In the genomic region with DNA sequence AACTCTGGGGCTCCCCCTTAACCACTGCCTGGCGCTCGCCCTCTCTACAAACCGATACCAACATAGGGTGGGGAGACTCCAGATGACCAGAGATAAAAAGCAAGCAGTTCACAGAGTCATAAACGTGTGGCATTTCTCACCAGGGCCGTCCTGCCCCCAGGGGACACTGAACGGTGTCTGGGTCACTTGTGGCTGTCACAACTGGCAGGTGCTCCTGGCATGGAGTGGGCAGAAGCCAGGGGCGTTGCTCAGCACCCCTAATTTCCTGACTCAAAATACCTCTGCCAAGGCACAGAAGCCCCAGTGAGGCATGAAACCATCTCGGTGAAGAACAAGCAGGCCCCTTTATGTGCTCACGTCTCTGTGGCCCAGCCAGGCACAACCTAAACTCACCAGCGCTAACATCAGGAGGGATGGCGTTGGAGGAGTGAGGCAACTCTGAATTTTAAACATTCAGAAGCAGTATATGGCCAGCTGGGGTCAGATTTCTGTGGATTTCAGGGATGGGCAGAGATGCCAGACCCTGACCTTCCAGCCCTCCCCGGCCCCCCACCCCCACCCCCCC, we compare ENCODE assay signal across 10 cellular contexts. TPM values are rescaled to one million over a fixed set of nuclear protein-coding genes. Genes with fewer than 3 reads are reported as not detected.
A peak's percentile ranks its signal among the peaks of the same experiment; 100 is the strongest.
DNase-seq lines count a peak whose midpoint lies in the region; ATAC-seq, FAIRE-seq and TF ChIP-seq lines count a peak whose summit lies in the region.
"Had no signal": no experiment of that assay in that cellular context is flagged by ENCODE, and none has a peak within 500 bp of the region (broad histone marks: within the 10 kb centered on the region; RNA-seq: fewer than 3 reads in every experiment).

No MANE protein-coding gene starts in this region.

- TF ChIP-seq POLR2A in HepG2 (IDR thresholded peaks at IDR 0.05; ENCODE audit: insufficient read depth in 1 of 2, low read depth in 2 of 2, low read length in 2 of 2): no peak
- no peak for TF ChIP-seq POLR2A in right lobe of liver (IDR thresholded peaks at IDR 0.05)
- no peak for TF ChIP-seq POLR2A in vagina (IDR thresholded peaks at IDR 0.05)

- CTCF ChIA-PET in HepG2 (lab: Yijun Ruan, JAX; ENCODE audit: low intra/inter-chr PET ratio, low total read pairs): no interaction called here

- FAIRE-seq in HepG2 (lab: Jason Lieb, UNC): no peak

- TF ChIP-seq EP300 in HepG2 (IDR thresholded peaks at IDR 0.05; ENCODE audit: low read depth in 2 of 2, low read length in 2 of 2) (no peak), HepG2 (CRISPR knock-in tag; IDR thresholded peaks at IDR 0.05; ENCODE audit: borderline replicate concordance) (no peak)

- H3K4me1 ChIP-seq in HepG2 (ENCODE audit: insufficient read depth, low read length): peaks cover 15% of the 10 kb centered on the region
- no peaks in the 10 kb centered on the region for H3K4me1 ChIP-seq in right lobe of liver
- H3K4me1 ChIP-seq in adipocyte (ENCODE audit: control insufficient read depth, insufficient read depth, low read length): peaks cover 9% of the 10 kb centered on the region
- peaks cover 37% of the 10 kb centered on the region for H3K4me1 ChIP-seq in vagina

- H3K4me3 Mint-ChIP-seq in mesothelial cell of epicardium: peak overlapping the region; percentile 57

- TF ChIP-seq RAD21 in HepG2 (CRISPR knock-in tag; IDR thresholded peaks at IDR 0.05): no peak

- H4K20me1 ChIP-seq in HepG2 (ENCODE audit: insufficient read depth, low read length): peaks cover 5% of the 10 kb centered on the region; the same call in 1 of the 2 replicates

- BruUV-seq in HepG2 (replicated peaks; lab: Mats Ljungman, UMichigan): TSS peak; percentile 55

- H3K36me3 ChIP-seq in HepG2 (replicated peaks in 1 of 2; ENCODE audit: control insufficient read depth in 1 of 2, insufficient read depth in 2 of 2, low read length in 2 of 2): no peaks in the 10 kb centered on the region
- H3K36me3 ChIP-seq in right lobe of liver: no peaks in the 10 kb centered on the region
- no peaks in the 10 kb centered on the region for H3K36me3 ChIP-seq in adipocyte (ENCODE audit: control insufficient read depth, insufficient read depth, low read length, severe bottlenecking)
- peaks cover 0 to 6% of the 10 kb centered on the region in 2 donors for H3K36me3 ChIP-seq in vagina

- H3K36me3 Mint-ChIP-seq in mesothelial cell of epicardium: no peaks in the 10 kb centered on the region

- peak overlapping the region; percentile 56 for H3K4me2 ChIP-seq in HepG2 (ENCODE audit: low read depth, low read length)

- TF ChIP-seq CTCF in HepG2 (CRISPR knock-in tag; IDR thresholded peaks at IDR 0.05) (no peak), right lobe of liver (IDR thresholded peaks at IDR 0.05) (no peak), mesothelial cell of epicardium (IDR thresholded peaks at IDR 0.05; ENCODE audit: unreplicated experiment) (no peak), vagina (IDR thresholded peaks at IDR 0.05) (no peak)

- 48% methylated on average over 5 of the region's 12 CpGs for WGBS in HepG2 (ENCODE audit: low lambda C conversion rate)
- WGBS in right lobe of liver (ENCODE audit: insufficient coverage, low coverage, low lambda C conversion rate, missing lambda C conversion rate): 71% methylated on average over 5 of the region's 12 CpGs

- in situ Hi-C loops in HepG2 (cut with HindIII; ENCODE audit: extremely low pct_ligation_motif_present, low pct_unique_long_range_greater_than_20kb): no loop called here

- peaks cover 15% of the 10 kb centered on the region for H3K4me1 Mint-ChIP-seq in mesothelial cell of epicardium

- DNase-seq in HepG2 (ENCODE audit: low spot score) (no peak), right lobe of liver (no peak), adipocyte (ENCODE audit: low read depth) (peak; percentile 41), mesothelial cell of epicardium (ENCODE audit: low spot score in 2 of 2, unreplicated experiment in 2 of 2) (no peak), vagina (ENCODE audit: extremely low spot score in 2 of 2) (no peak), dedifferentiated amniotic fluid mesenchymal stem cell (ENCODE audit: extremely low spot score) (no peak)
- DNase-seq in stimulated activated CD4-positive, alpha-beta T cell treated with anti-CD3 and anti-CD28 coated beads, Interleukin-1b, Interleukin-23, amount 100 ng/mL, for 48 hours: no peak

- no peaks in the 10 kb centered on the region for H3K9me3 ChIP-seq in HepG2 (ENCODE audit: low read length)
- H3K9me3 ChIP-seq in right lobe of liver: no peaks in the 10 kb centered on the region
- no peaks in the 10 kb centered on the region for H3K9me3 ChIP-seq in adipocyte (ENCODE audit: control insufficient read depth, low read length)
- H3K9me3 ChIP-seq in vagina: no peaks in the 10 kb centered on the region

- H3K27ac Mint-ChIP-seq in mesothelial cell of epicardium: peak overlapping the region; percentile 39

- H3K79me2 ChIP-seq in HepG2 (ENCODE audit: insufficient read depth, low read length): peaks cover 26% of the 10 kb centered on the region

- peak overlapping the region in 1 of 3 experiments; percentile 46; a peak in 1 of 6 replicates for H3K4me3 ChIP-seq in HepG2 (replicated peaks in 1 of 3; ENCODE audit: insufficient read depth in 1 of 3, low read depth in 2 of 3, low read length in 3 of 3)
- no peak overlapping the region for H3K4me3 ChIP-seq in right lobe of liver
- peak overlapping the region; percentile 61 for H3K4me3 ChIP-seq in adipocyte (ENCODE audit: low read length)
- peak overlapping the region; percentile 91 to 96 for H3K4me3 ChIP-seq in vagina

- ATAC-seq in HepG2: peak; percentile 21; the same call in 1 of the 3 replicates
- no peak for ATAC-seq in right lobe of liver
- ATAC-seq in GM19463 (IDR thresholded peaks at IDR 0.05; ENCODE audit: unreplicated experiment): no peak
- ATAC-seq: activated CD4-positive, CD25-positive, alpha-beta regulatory T cell treated with anti-CD3 and anti-CD28 coated beads, Interleukin-2, amount 50 U/mL, for 24 hours had no signal

- H3K27ac ChIP-seq in HepG2 (ENCODE audit: extremely low read length, insufficient read depth, low read length) (no peak overlapping the region), right lobe of liver (no peak overlapping the region), vagina (peak overlapping the region; percentile 95)

- H3K27me3 Mint-ChIP-seq in mesothelial cell of epicardium (ENCODE audit: low read depth): no peaks in the 10 kb centered on the region

- no peak overlapping the region for H2AFZ ChIP-seq in HepG2 (ENCODE audit: low read length)

- intact Hi-C loops in HepG2 (cut with micrococcal nuclease; ENCODE audit: unreplicated experiment): no loop called here
- intact Hi-C loops in right lobe of liver (cut with DNase I): no loop called here
- intact Hi-C loops in vagina (cut with DNase I): no loop called here

- H3K9ac ChIP-seq in HepG2 (ENCODE audit: insufficient read depth, low read depth, low read length) (no peak overlapping the region), adipocyte (ENCODE audit: low read length) (peak overlapping the region; percentile 54)

- POLR2A ChIA-PET in HepG2 (lab: Yijun Ruan, JAX): no interaction called here

- H3K9me3 Mint-ChIP-seq in mesothelial cell of epicardium: no peaks in the 10 kb centered on the region

- H3K27me3 ChIP-seq in HepG2 (ENCODE audit: control insufficient read depth in 1 of 2, insufficient read depth in 2 of 2, low read length in 2 of 2) (no peaks in the 10 kb centered on the region; a peak in 1 of 5 replicates), right lobe of liver (no peaks in the 10 kb centered on the region), adipocyte (replicated peaks; ENCODE audit: control insufficient read depth, insufficient read depth, low read length) (no peaks in the 10 kb centered on the region), vagina (no peaks in the 10 kb centered on the region)

RNA-seq across cellular contexts. Expression of a gene that starts 1.8 kb away (rescaled TPM):
- total RNA-seq in HepG2 (2016; rRNA removed; fragmentation: Illumina TruSeq; extraction: Trizol) (4.3 and 5.2 TPM in 2 replicates), right lobe of liver (1 to 10 TPM; 5.3 to 9.8 (median 7.6) TPM), mesothelial cell of epicardium (43.9 to 47.1 TPM (median 45.7 TPM) in 3 replicates), vagina (24.1 TPM)
- 7.1 TPM in 2 replicates for total RNA-seq in HepG2 (2016; cell fraction: cytosol; rRNA removed; fragmentation: Illumina TruSeq; extraction: Trizol; ENCODE audit: low read depth)
- total RNA-seq in HepG2 (2016; cell fraction: insoluble cytoplasmic fraction; rRNA removed; fragmentation: Illumina TruSeq; extraction: Trizol): 3.5 and 4.4 TPM in 2 replicates
- 6.2 and 6.4 TPM in 2 replicates for total RNA-seq in HepG2 (2016; cell fraction: membrane; rRNA removed; fragmentation: Illumina TruSeq; extraction: Trizol)
- total RNA-seq in HepG2 (2016; cell fraction: nucleus; rRNA removed; fragmentation: Illumina TruSeq; extraction: Trizol): 3.7 and 4.3 TPM in 2 replicates
- polyA plus RNA-seq in HepG2 (2011; rRNA removed): 3.6 and 4.8 TPM in 2 replicates
- polyA plus RNA-seq in HepG2 (2011; cell fraction: cytosol; rRNA removed): 1.9 and 2.3 TPM in 2 replicates
- polyA plus RNA-seq in HepG2 (2011; cell fraction: nucleus; rRNA removed): 11.5 and 14.0 TPM in 2 replicates
- polyA plus RNA-seq in HepG2 (2012): 6.4 and 8.6 TPM in 2 replicates
- polyA plus RNA-seq in HepG2 (2016; cell fraction: cytosol; fragmentation: Illumina TruSeq; extraction: Trizol; ENCODE audit: low read depth): 0.99 and 1.0 TPM in 2 replicates
- polyA plus RNA-seq in HepG2 (2016; cell fraction: insoluble cytoplasmic fraction; fragmentation: Illumina TruSeq; extraction: Trizol; ENCODE audit: low read depth): 6.8 and 10.5 TPM in 2 replicates
- 4.0 and 4.6 TPM in 2 replicates for polyA plus RNA-seq in HepG2 (2016; cell fraction: membrane; fragmentation: Illumina TruSeq; extraction: Trizol; ENCODE audit: low read depth)
- 16.9 and 17.1 TPM in 2 replicates for polyA plus RNA-seq in HepG2 (2016; cell fraction: nucleus; fragmentation: Illumina TruSeq; extraction: Trizol; ENCODE audit: insufficient read depth, low read depth)
- 21.9 and 27.3 TPM in 2 replicates for polyA minus RNA-seq in HepG2 (2011; rRNA and poly(A)+ RNA removed; ENCODE audit: low replicate concordance)
- polyA minus RNA-seq in HepG2 (2011; cell fraction: cytosol; rRNA and poly(A)+ RNA removed): 6.3 and 12.3 TPM in 2 replicates
- 5.9 and 6.3 TPM in 2 replicates for polyA minus RNA-seq in HepG2 (2011; cell fraction: nucleus; rRNA and poly(A)+ RNA removed)

RNA-seq across cellular contexts. Expression of a gene that starts 9.7 kb away (rescaled TPM):
- total RNA-seq in HepG2 (2016; rRNA removed; fragmentation: Illumina TruSeq; extraction: Trizol): 20.6 and 21.5 TPM in 2 replicates
- total RNA-seq in HepG2 (2016; cell fraction: cytosol; rRNA removed; fragmentation: Illumina TruSeq; extraction: Trizol; ENCODE audit: low read depth): 4.8 and 6.1 TPM in 2 replicates
- 12.8 and 26.0 TPM in 2 replicates for total RNA-seq in HepG2 (2016; cell fraction: insoluble cytoplasmic fraction; rRNA removed; fragmentation: Illumina TruSeq; extraction: Trizol)
- total RNA-seq in HepG2 (2016; cell fraction: membrane; rRNA removed; fragmentation: Illumina TruSeq; extraction: Trizol): 6.5 and 7.3 TPM in 2 replicates
- total RNA-seq in HepG2 (2016; cell fraction: nucleus; rRNA removed; fragmentation: Illumina TruSeq; extraction: Trizol): 21.9 and 26.6 TPM in 2 replicates
- polyA plus RNA-seq in HepG2 (2011; rRNA removed): 2.3 and 3.3 TPM in 2 replicates
- polyA plus RNA-seq in HepG2 (2011; cell fraction: cytosol; rRNA removed): 0.60 and 0.95 TPM in 2 replicates
- 7.0 and 7.9 TPM in 2 replicates for polyA plus RNA-seq in HepG2 (2011; cell fraction: nucleus; rRNA removed)
- 5.3 and 9.8 TPM in 2 replicates for polyA plus RNA-seq in HepG2 (2012)
- 1.8 and 2.4 TPM in 2 replicates for polyA plus RNA-seq in HepG2 (2016; cell fraction: cytosol; fragmentation: Illumina TruSeq; extraction: Trizol; ENCODE audit: low read depth)
- polyA plus RNA-seq in HepG2 (2016; cell fraction: insoluble cytoplasmic fraction; fragmentation: Illumina TruSeq; extraction: Trizol; ENCODE audit: low read depth): 14.4 and 15.0 TPM in 2 replicates
- polyA plus RNA-seq in HepG2 (2016; cell fraction: membrane; fragmentation: Illumina TruSeq; extraction: Trizol; ENCODE audit: low read depth): 3.0 and 3.4 TPM in 2 replicates
- polyA plus RNA-seq in HepG2 (2016; cell fraction: nucleus; fragmentation: Illumina TruSeq; extraction: Trizol; ENCODE audit: insufficient read depth, low read depth): 30.0 and 33.5 TPM in 2 replicates
- 4.2 and 4.7 TPM in 2 replicates for polyA minus RNA-seq in HepG2 (2011; rRNA and poly(A)+ RNA removed; ENCODE audit: low replicate concordance)
- polyA minus RNA-seq in HepG2 (2011; cell fraction: cytosol; rRNA and poly(A)+ RNA removed): 4.5 and 6.3 TPM in 2 replicates
- 3.5 and 6.6 TPM in 2 replicates for polyA minus RNA-seq in HepG2 (2011; cell fraction: nucleus; rRNA and poly(A)+ RNA removed)
- 10 to 100 TPM in 5 of 6 experiments, 1 to 10 TPM in 1; 7.9 to 27.0 (median 16.5) TPM for total RNA-seq in right lobe of liver
- 20.0 to 21.7 TPM (median 20.1 TPM) in 3 replicates for total RNA-seq in mesothelial cell of epicardium
- 17.7 TPM for total RNA-seq in vagina
- total RNA-seq: glomerular endothelial cell had no signal

Comparison
In these comparisons a context has a peak if more than half of its experiments do, and no peak if none do; other contexts are left out.
1. H3K4me3 ChIP-seq: peak in adipocyte (single experiment) and vagina (2 of 2); none in right lobe of liver (0 of 3).